ENCODE assay signal across 21 cellular contexts in the genomic region with DNA sequence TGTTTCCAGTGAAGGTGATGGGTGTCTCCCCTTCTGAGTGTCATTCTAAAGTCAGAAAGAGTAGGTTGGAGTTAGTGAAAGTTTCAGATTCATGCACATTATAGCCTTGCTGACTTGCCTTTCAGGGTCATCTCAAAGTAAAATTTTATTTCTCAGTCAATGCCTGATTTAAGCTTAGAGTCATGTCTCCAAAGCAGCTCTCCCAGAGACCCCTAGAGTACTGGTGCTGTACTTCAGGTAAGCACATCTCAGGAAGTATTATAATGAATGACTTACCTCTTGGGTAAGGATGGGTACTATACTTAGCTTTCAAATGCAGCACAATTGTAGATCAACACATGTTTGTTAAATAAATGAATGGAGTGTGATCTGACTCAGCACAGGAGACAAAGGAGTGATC.
"Had no signal": no experiment of that assay in that cellular context is flagged by ENCODE, and none has a peak within 500 bp of the region (broad histone marks: within the 10 kb centered on the region; RNA-seq: fewer than 3 reads in every experiment).

No MANE protein-coding gene starts in this region.

- H3K4me2 ChIP-seq: SK-N-SH had no signal

- H3K27ac ChIP-seq: RWPE1 had no signal

- H3K9me3 ChIP-seq: SK-N-SH had no signal

- ATAC-seq: Panc1, T-cell had no signal

- H3K36me3 Mint-ChIP-seq: T-cell had no signal

- H3K4me3 Mint-ChIP-seq: T-cell had no signal

- H3K4me1 Mint-ChIP-seq: T-cell had no signal

- DNase-seq: Karpas-422, KG1, MM.1S, NCI-H1092 treated with DMSO at 0.1 percent for 48 hours, NCI-H1436, NCI-H187, NCI-H2029, NCI-H2081 treated with DMSO at 0.1 percent for 48 hours, NCI-H2171, NCI-H226, NCI-H446, NCI-H510A, NCI-H524 treated with DMSO at 0.1 percent for 48 hours, NCI-H69, NCI-H774, SHP77, SK-N-SH, SW 1271, T-cell had no signal

- H3K27me3 Mint-ChIP-seq: T-cell had no signal

- H3K27ac Mint-ChIP-seq: T-cell had no signal
